Comparison of ENCODE assay signal across 8 cellular contexts in the genomic region with DNA sequence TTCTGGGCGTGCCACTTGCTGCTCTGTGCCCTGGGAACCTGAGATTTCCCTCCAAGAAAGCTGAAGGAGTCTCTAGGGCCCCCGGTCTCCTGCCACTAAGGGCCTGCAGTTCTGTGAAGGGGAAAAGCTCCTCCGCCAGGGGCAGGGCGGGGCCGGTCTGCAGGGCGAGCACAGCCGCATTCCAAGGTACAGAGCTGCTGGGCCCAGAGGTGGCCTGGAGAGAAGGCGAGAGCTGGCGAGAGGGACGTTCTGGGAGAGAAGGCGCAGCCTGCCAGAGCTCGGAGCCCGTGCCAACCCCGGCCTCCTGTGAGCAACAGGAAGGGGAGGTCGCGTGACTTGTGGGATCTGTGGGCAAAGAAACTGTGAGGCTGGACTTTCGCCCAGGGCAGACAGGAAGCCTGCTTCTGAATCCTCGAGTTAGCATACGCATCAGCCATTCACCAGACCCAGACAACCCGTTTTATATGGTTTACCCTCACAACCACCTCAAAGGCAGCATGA.
A peak's percentile ranks its signal among the peaks of the same experiment; 100 is the strongest.
DNase-seq lines count a peak whose midpoint lies in the region; ATAC-seq and TF ChIP-seq lines count a peak whose summit lies in the region.

No MANE protein-coding gene starts in this region.

- no peaks in the 10 kb centered on the region for H3K36me3 ChIP-seq in neural progenitor cell
- H3K36me3 ChIP-seq in aorta (ENCODE audit: control insufficient read depth in 1 of 2, insufficient read depth in 2 of 2, low read length in 1 of 2), result no peaks in the 10 kb centered on the region

- no peak overlapping the region for H3K4me3 Mint-ChIP-seq in activated CD4-positive, alpha-beta memory T cell treated with anti-CD3 and anti-CD28 coated beads for 36 hours
- no peak overlapping the region for H3K4me3 Mint-ChIP-seq in neural progenitor cell

- H3K4me2 ChIP-seq in neural progenitor cell, result no peak overlapping the region

- H3K27me3 ChIP-seq in neural progenitor cell, result no peaks in the 10 kb centered on the region
- no peaks in the 10 kb centered on the region for H3K27me3 ChIP-seq in aorta (ENCODE audit: control insufficient read depth in 1 of 2, insufficient read depth in 2 of 2, low read length in 1 of 2)

- H3F3A ChIP-seq in neural progenitor cell (ENCODE audit: low read depth), result no peaks in the 10 kb centered on the region

- peak; percentile 78 for DNase-seq in activated CD4-positive, alpha-beta memory T cell treated with anti-CD3 and anti-CD28 coated beads for 36 hours
- peak; percentile 61 for DNase-seq in epithelial cell of esophagus (ENCODE audit: low read depth)
- DNase-seq in neural progenitor cell (ENCODE audit: low spot score), result peak; percentile 62
- DNase-seq in aorta, result peak; percentile 92 to 96
- no peak for DNase-seq in NCI-H1930 (lab: John Stamatoyannopoulos, UW)
- no peak for DNase-seq in NCI-H69 (lab: John Stamatoyannopoulos, UW)

- ATAC-seq in GM18502 (IDR thresholded peaks at IDR 0.05; ENCODE audit: poor library complexity, unreplicated experiment) (peak; percentile 61), HG03378 (IDR thresholded peaks at IDR 0.05; ENCODE audit: unreplicated experiment) (peak; percentile 74), aorta (ENCODE audit: low FRiP score) (peak; percentile 81)

- TF ChIP-seq CTCF in epithelial cell of esophagus (IDR thresholded peaks at IDR 0.05; ENCODE audit: insufficient read depth, low read depth, low read length, missing control alignments), result no peak
- TF ChIP-seq CTCF in neural progenitor cell (IDR thresholded peaks at IDR 0.05), result peak; percentile 30

- H3K79me2 ChIP-seq in neural progenitor cell (ENCODE audit: low read depth), result no peaks in the 10 kb centered on the region

- no peaks in the 10 kb centered on the region for H3K9me3 ChIP-seq in neural progenitor cell (ENCODE audit: low read depth)
- H3K9me3 ChIP-seq in aorta (ENCODE audit: control insufficient read depth, low read length), result no peaks in the 10 kb centered on the region

- H3K4me1 Mint-ChIP-seq in activated CD4-positive, alpha-beta memory T cell treated with anti-CD3 and anti-CD28 coated beads for 36 hours (ENCODE audit: low read depth), result peaks cover 48% of the 10 kb centered on the region
- H3K4me1 Mint-ChIP-seq in neural progenitor cell, result peaks cover 35% of the 10 kb centered on the region

- WGBS in aorta, 2 donors, result 1% methylated on average over 15 to 20 of the region's 20 CpGs

- no peak overlapping the region for H3K27ac Mint-ChIP-seq in activated CD4-positive, alpha-beta memory T cell treated with anti-CD3 and anti-CD28 coated beads for 36 hours
- no peak overlapping the region for H3K27ac Mint-ChIP-seq in neural progenitor cell

- H3K9me3 Mint-ChIP-seq in activated CD4-positive, alpha-beta memory T cell treated with anti-CD3 and anti-CD28 coated beads for 36 hours, result peaks cover 3% of the 10 kb centered on the region
- H3K9me3 Mint-ChIP-seq in neural progenitor cell, result no peaks in the 10 kb centered on the region

- H3K4me3 ChIP-seq in epithelial cell of esophagus (ENCODE audit: low read length), result no peak overlapping the region
- H3K4me3 ChIP-seq in neural progenitor cell, result no peak overlapping the region
- H3K4me3 ChIP-seq in aorta (ENCODE audit: low read length in 2 of 2), result no peak overlapping the region

- POLR2A ChIA-PET in activated CD4-positive, alpha-beta memory T cell treated with anti-CD3 and anti-CD28 coated beads for 36 hours (lab: Charles Lee), result interaction anchor here (0.7 to 1.2 kb wide), 3 partner anchors 9 to 111 kb away, joined by 3 read pairs; no protein-coding TSS in a partner anchor

- H2AFZ ChIP-seq in neural progenitor cell (replicated peaks), result no peak overlapping the region

- H4K20me1 ChIP-seq in neural progenitor cell (ENCODE audit: low read depth), result no peaks in the 10 kb centered on the region

- H3K4me1 ChIP-seq in neural progenitor cell, result peaks cover 4% of the 10 kb centered on the region
- no peaks in the 10 kb centered on the region for H3K4me1 ChIP-seq in aorta (ENCODE audit: control insufficient read depth in 1 of 2, insufficient read depth in 2 of 2, low read length in 2 of 2)

- H3K9ac ChIP-seq in neural progenitor cell, result no peak overlapping the region

- H3K36me3 Mint-ChIP-seq in activated CD4-positive, alpha-beta memory T cell treated with anti-CD3 and anti-CD28 coated beads for 36 hours, result no peaks in the 10 kb centered on the region
- no peaks in the 10 kb centered on the region for H3K36me3 Mint-ChIP-seq in neural progenitor cell

- no peaks in the 10 kb centered on the region for H3K27me3 Mint-ChIP-seq in activated CD4-positive, alpha-beta memory T cell treated with anti-CD3 and anti-CD28 coated beads for 36 hours
- H3K27me3 Mint-ChIP-seq in neural progenitor cell (ENCODE audit: insufficient read depth, low read depth), result peaks cover 15% of the 10 kb centered on the region

- CTCF ChIA-PET in activated CD4-positive, alpha-beta memory T cell treated with anti-CD3 and anti-CD28 coated beads for 36 hours (lab: Charles Lee), result no interaction called here

- H3K27ac ChIP-seq in neural progenitor cell (no peak overlapping the region), aorta (ENCODE audit: low read depth in 1 of 2, low read length in 2 of 2) (peak overlapping the region; percentile 31 to 76)

- intact Hi-C loops in activated CD4-positive, alpha-beta memory T cell treated with anti-CD3 and anti-CD28 coated beads for 36 hours (cut with micrococcal nuclease), result loop anchor here (10.0 kb wide), 1 partner anchor 473 kb away; no protein-coding TSS in a partner anchor
- intact Hi-C loops in aorta (cut with DNase I), result no loop called here

Comparison
In these comparisons a context has a peak if more than half of its experiments do, and no peak if none do; other contexts are left out.
1. DNase-seq: peak in activated CD4-positive, alpha-beta memory T cell treated with anti-CD3 and anti-CD28 coated beads for 36 hours (single experiment), epithelial cell of esophagus (single experiment), neural progenitor cell (single experiment) and aorta (2 of 2); none in NCI-H1930 (0 of 2) and NCI-H69 (single experiment).
2. Peak in every context shown above with its lines, with median percentiles within 50 percentile points of each other: ATAC-seq.